28 cellular contexts compared by ENCODE assay signal in the genomic region with DNA sequence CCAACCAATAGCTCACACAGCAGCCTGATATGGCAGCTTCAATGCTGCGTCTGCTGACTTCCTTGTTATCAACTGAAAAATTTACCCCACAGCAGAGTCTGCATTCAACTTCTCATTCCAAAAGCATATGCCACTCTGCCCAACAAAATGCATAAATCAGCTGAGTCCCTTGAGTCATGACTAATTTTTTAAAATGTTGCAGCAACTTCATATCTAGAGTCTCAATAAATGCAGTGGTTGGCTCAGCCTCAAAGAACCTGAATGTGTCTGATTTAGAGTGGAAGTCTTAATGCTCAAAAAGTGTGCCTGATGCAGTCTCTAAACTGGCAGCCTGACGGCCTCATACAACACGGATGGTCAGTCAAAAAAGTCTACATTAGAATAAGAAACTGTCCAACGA. TPM values are rescaled to one million over a fixed set of nuclear protein-coding genes. Genes with fewer than 3 reads are reported as not detected.
A peak's percentile ranks its signal among the peaks of the same experiment; 100 is the strongest.
DNase-seq lines count a peak whose midpoint lies in the region; ATAC-seq, FAIRE-seq and TF ChIP-seq lines count a peak whose summit lies in the region.
"Had no signal": no experiment of that assay in that cellular context is flagged by ENCODE, and none has a peak within 500 bp of the region (broad histone marks: within the 10 kb centered on the region; RNA-seq: fewer than 3 reads in every experiment).

No MANE protein-coding gene starts in this region.

- TF ChIP-seq POLR2A in heart left ventricle (IDR thresholded peaks at IDR 0.05) = no peak

- H3K4me3 ChIP-seq in mammary epithelial cell (replicated peaks in 1 of 3; ENCODE audit: insufficient read depth in 1 of 3, low read depth in 2 of 3, low read length in 3 of 3) = no peak overlapping the region
- no peak overlapping the region for H3K4me3 ChIP-seq in SK-N-SH (ENCODE audit: low read depth in 2 of 2, low read length in 1 of 2)
- H3K4me3 ChIP-seq in heart left ventricle = no peak overlapping the region
- H3K4me3 ChIP-seq: GM12878, PC-9, prostate gland, sigmoid colon, tibial nerve had no signal

- no peak for FAIRE-seq in D721Med (lab: Jason Lieb, UNC)
- FAIRE-seq: GM12878 had no signal

- POLR2A ChIA-PET in MCF 10A (lab: Yijun Ruan, JAX) = interaction anchor here (1.2 kb wide), 1 partner anchor 55 kb away, joined by 3 read pairs; no protein-coding TSS in a partner anchor
- POLR2A ChIA-PET in SK-N-SH (lab: Yijun Ruan, JAX) = no interaction called here

- H3K4me3 Mint-ChIP-seq in MCF 10A (ENCODE audit: unreplicated experiment) = no peak overlapping the region
- H3K4me3 Mint-ChIP-seq: activated CD8-positive, alpha-beta T cell treated with anti-CD3 and anti-CD28 coated beads for 36 hours; activated naive CD8-positive, alpha-beta T cell treated with anti-CD3 and anti-CD28 coated beads for 36 hours; B cell; effector memory CD8-positive, alpha-beta T cell; H9; memory B cell; stimulated activated naive CD8-positive, alpha-beta T cell treated with anti-CD3 and anti-CD28 coated beads, Interleukin-15, Interleukin-2, amounts not matched to agents 100 ng/mL and 50 ng/mL, for 24 hours; T-cell had no signal

- 100% methylated on average over 4 of the region's 4 CpGs for WGBS in mammary epithelial cell (ENCODE audit: low coverage, missing lambda C conversion rate)
- 83% methylated on average over 4 of the region's 4 CpGs for WGBS in SK-N-SH (ENCODE audit: low lambda C conversion rate)
- WGBS in heart left ventricle, 4 donors = 91 to 96% (median 92%) methylated on average over 4 of the region's 4 CpGs

- H3K9me3 Mint-ChIP-seq in MCF 10A (ENCODE audit: unreplicated experiment) = no peaks in the 10 kb centered on the region
- H3K9me3 Mint-ChIP-seq: activated CD8-positive, alpha-beta T cell treated with anti-CD3 and anti-CD28 coated beads for 36 hours; activated naive CD8-positive, alpha-beta T cell treated with anti-CD3 and anti-CD28 coated beads for 36 hours; effector memory CD8-positive, alpha-beta T cell; H9; memory B cell; stimulated activated naive CD8-positive, alpha-beta T cell treated with anti-CD3 and anti-CD28 coated beads, Interleukin-15, Interleukin-2, amounts not matched to agents 100 ng/mL and 50 ng/mL, for 24 hours; T-cell had no signal

- H3K36me3 ChIP-seq in mammary epithelial cell (ENCODE audit: insufficient read depth, low read length) (peaks cover 35% of the 10 kb centered on the region), SK-N-SH (replicated peaks in 1 of 2; ENCODE audit: control insufficient read depth in 1 of 2, insufficient read depth in 2 of 2, low read length in 1 of 2) (peaks cover 24 to 34% of the 10 kb centered on the region in 2 experiments), heart left ventricle (peaks cover 0 to 66% (median 32%) of the 10 kb centered on the region in 9 donors)
- H3K36me3 ChIP-seq: prostate gland had no signal

- H3K36me3 Mint-ChIP-seq in MCF 10A (ENCODE audit: insufficient read depth, unreplicated experiment) = peaks cover 68% of the 10 kb centered on the region

- H3K79me2 ChIP-seq in mammary epithelial cell (ENCODE audit: insufficient read depth, low read length) (peaks cover 10% of the 10 kb centered on the region), SK-N-SH (ENCODE audit: insufficient read depth) (no peaks in the 10 kb centered on the region)

- H3K27me3 Mint-ChIP-seq in MCF 10A (ENCODE audit: insufficient read depth, unreplicated experiment) = no peaks in the 10 kb centered on the region
- H3K27me3 Mint-ChIP-seq: activated CD8-positive, alpha-beta T cell treated with anti-CD3 and anti-CD28 coated beads for 36 hours; activated naive CD8-positive, alpha-beta T cell treated with anti-CD3 and anti-CD28 coated beads for 36 hours; B cell; effector memory CD8-positive, alpha-beta T cell; memory B cell; stimulated activated naive CD8-positive, alpha-beta T cell treated with anti-CD3 and anti-CD28 coated beads, Interleukin-15, Interleukin-2, amounts not matched to agents 100 ng/mL and 50 ng/mL, for 24 hours; T-cell had no signal

- no TSS peak for BruUV-seq in MCF 10A (replicated peaks; lab: Mats Ljungman, UMichigan)
- BruUV-seq in mammary epithelial cell (replicated peaks; lab: Mats Ljungman, UMichigan) = no TSS peak

- peaks cover 4% of the 10 kb centered on the region for H3K4me1 Mint-ChIP-seq in MCF 10A (ENCODE audit: insufficient read depth, unreplicated experiment)
- H3K4me1 Mint-ChIP-seq: activated naive CD8-positive, alpha-beta T cell treated with anti-CD3 and anti-CD28 coated beads for 36 hours; B cell; H9; memory B cell had no signal

- H3K4me1 ChIP-seq in mammary epithelial cell (ENCODE audit: insufficient read depth, low read length) (no peaks in the 10 kb centered on the region), SK-N-SH (ENCODE audit: control insufficient read depth in 1 of 2, insufficient read depth in 2 of 2, low read depth in 1 of 2, low read length in 1 of 2) (peaks cover 0 to 21% of the 10 kb centered on the region in 2 experiments; a peak in 2 of 4 replicates), heart left ventricle (peaks cover 0 to 3% (median 0%) of the 10 kb centered on the region in 12 donors)
- H3K4me1 ChIP-seq: prostate gland had no signal

- dilution Hi-C loops in mammary epithelial cell (cut with HindIII; ENCODE audit: low sequenced_read_pairs) = no loop called here

- H3F3A ChIP-seq in SK-N-SH (replicated peaks; ENCODE audit: insufficient read depth) = peaks cover 9% of the 10 kb centered on the region

- H3K4me2 ChIP-seq in mammary epithelial cell (ENCODE audit: insufficient read depth, low read depth, low read length) = no peak overlapping the region
- H3K4me2 ChIP-seq in SK-N-SH = no peak overlapping the region
- H3K4me2 ChIP-seq: PC-9 had no signal

- ATAC-seq in heart left ventricle = no peak
- ATAC-seq in GM18517 (IDR thresholded peaks at IDR 0.05; ENCODE audit: unreplicated experiment) = no peak
- ATAC-seq: activated CD8-positive, alpha-beta T cell treated with anti-CD3 and anti-CD28 coated beads for 36 hours; effector memory CD8-positive, alpha-beta T cell; GM12878; T-cell had no signal

- no peaks in the 10 kb centered on the region for H3K27me3 ChIP-seq in mammary epithelial cell (ENCODE audit: insufficient read depth, low read length)
- no peaks in the 10 kb centered on the region for H3K27me3 ChIP-seq in SK-N-SH (ENCODE audit: insufficient read depth)
- no peaks in the 10 kb centered on the region for H3K27me3 ChIP-seq in heart left ventricle
- H3K27me3 ChIP-seq: sigmoid colon, tibial nerve had no signal

- in situ Hi-C loops in mammary epithelial cell (cut with MboI; ENCODE audit: low sequenced_read_pairs in 2 of 2) = no loop called here

- H3K27ac ChIP-seq in mammary epithelial cell (ENCODE audit: insufficient read depth, low read depth, low read length) = no peak overlapping the region
- peak overlapping the region in 1 of 2 experiments; percentile 22; a peak in 2 of 4 replicates for H3K27ac ChIP-seq in SK-N-SH (ENCODE audit: low read depth in 2 of 2, low read length in 1 of 2)
- H3K27ac ChIP-seq in heart left ventricle = no peak overlapping the region
- H3K27ac ChIP-seq: PC-9, prostate gland, sigmoid colon had no signal

- CTCF ChIA-PET in MCF 10A (lab: Yijun Ruan, JAX) (interaction anchor here (1.8 kb wide), 1 partner anchor 292 kb away, joined by 4 read pairs; no protein-coding TSS in a partner anchor), mammary epithelial cell (lab: Charles Lee; ENCODE audit: low non-redundant PET) (no interaction called here), SK-N-SH (lab: Yijun Ruan, JAX) (interaction anchor here (2.0 kb wide), 1 partner anchor 47 kb away, joined by 6 read pairs; no protein-coding TSS in a partner anchor)

- H3K9me3 ChIP-seq in mammary epithelial cell (replicated peaks; ENCODE audit: insufficient read depth, low read length) = no peaks in the 10 kb centered on the region
- no peaks in the 10 kb centered on the region for H3K9me3 ChIP-seq in SK-N-SH
- H3K9me3 ChIP-seq in heart left ventricle = no peaks in the 10 kb centered on the region
- H3K9me3 ChIP-seq: prostate gland, sigmoid colon, tibial nerve had no signal

- intact Hi-C loops in MCF 10A (cut with micrococcal nuclease) (no loop called here), mammary epithelial cell (cut with micrococcal nuclease) (no loop called here), heart left ventricle (cut with DNase I) (loop anchor here in 1 of 10 donors (5.0 kb wide), 1 partner anchor 42 kb away; no protein-coding TSS in a partner anchor)

- no peak overlapping the region for H3K27ac Mint-ChIP-seq in MCF 10A (ENCODE audit: low read depth, unreplicated experiment)
- H3K27ac Mint-ChIP-seq: activated CD8-positive, alpha-beta T cell treated with anti-CD3 and anti-CD28 coated beads for 36 hours; activated naive CD8-positive, alpha-beta T cell treated with anti-CD3 and anti-CD28 coated beads for 36 hours; B cell; effector memory CD8-positive, alpha-beta T cell; H9; memory B cell; stimulated activated naive CD8-positive, alpha-beta T cell treated with anti-CD3 and anti-CD28 coated beads, Interleukin-15, Interleukin-2, amounts not matched to agents 100 ng/mL and 50 ng/mL, for 24 hours; T-cell had no signal

- H2AFZ ChIP-seq in mammary epithelial cell (ENCODE audit: low read depth, low read length) (no peak overlapping the region), SK-N-SH (ENCODE audit: low read depth) (no peak overlapping the region)
- H2AFZ ChIP-seq: PC-9 had no signal

- no peak for TF ChIP-seq EP300 in SK-N-SH (IDR thresholded peaks at IDR 0.05; ENCODE audit: borderline replicate concordance in 1 of 2, low read depth in 1 of 2, low read length in 1 of 2)

- TF ChIP-seq CTCF in MCF 10A (IDR thresholded peaks at IDR 0.05; ENCODE audit: unreplicated experiment) = no peak
- no peak for TF ChIP-seq CTCF in mammary epithelial cell (conservative IDR thresholded peaks at IDR 0.05 in 1 of 2, IDR thresholded peaks at IDR 0.05 in 1 of 2; ENCODE audit: extremely low read depth in 1 of 2, insufficient read depth in 1 of 2, low read depth in 1 of 2, low read length in 2 of 2)
- TF ChIP-seq CTCF in SK-N-SH (IDR thresholded peaks at IDR 0.05) = no peak
- TF ChIP-seq CTCF in D721Med (IDR thresholded peaks at IDR 0.05; ENCODE audit: insufficient read depth, missing control alignments) = no peak
- no peak for TF ChIP-seq CTCF in heart left ventricle (IDR thresholded peaks at IDR 0.05)

- no peaks in the 10 kb centered on the region for H3K9me2 ChIP-seq in SK-N-SH

- no peak for TF ChIP-seq RAD21 in SK-N-SH (IDR thresholded peaks at IDR 0.05; ENCODE audit: low read length)

- H4K20me1 ChIP-seq in mammary epithelial cell (ENCODE audit: insufficient read depth, low read length) (no peaks in the 10 kb centered on the region), SK-N-SH (ENCODE audit: insufficient read depth) (no peaks in the 10 kb centered on the region)

- H3K9ac ChIP-seq in mammary epithelial cell (ENCODE audit: insufficient read depth, low read length) (no peak overlapping the region), SK-N-SH (no peak overlapping the region)

- DNase-seq in MCF 10A (ENCODE audit: unreplicated experiment) (peak; percentile 4), mammary epithelial cell (no peak), SK-N-SH (no peak), fibroblast of peridontal ligament (ENCODE audit: extremely low read depth) (peak; percentile 73), midbrain (lab: John Stamatoyannopoulos, UW) (no peak), D721Med (ENCODE audit: insufficient read length, low spot score) (no peak), heart left ventricle (no peak)
- DNase-seq: activated CD4-positive, CD25-positive, alpha-beta regulatory T cell treated with anti-CD3 and anti-CD28 coated beads, Interleukin-2, amount 50 U/mL, for 72 hours; activated CD8-positive, alpha-beta T cell treated with anti-CD3 and anti-CD28 coated beads for 36 hours; activated effector memory CD4-positive, alpha-beta T cell treated with Interleukin-2 at 50 U/mL for 16 hours; activated naive CD8-positive, alpha-beta T cell treated with anti-CD3 and anti-CD28 coated beads for 36 hours; DMS79 treated with DMSO at 0.1 percent for 48 hours; effector memory CD8-positive, alpha-beta T cell; H9; head of caudate nucleus; NCI-H1436 treated with DMSO at 0.1 percent for 48 hours; NCI-H446 treated with DMSO at 0.1 percent for 48 hours; PC-9; SHP77 treated with DMSO at 0.1 percent for 48 hours; sigmoid colon; T-cell had no signal

RNA-seq across cellular contexts. Expression of a gene that starts 46.5 kb away (rescaled TPM):
- total RNA-seq in MCF 10A (2022) = 44.8 and 70.3 TPM in 2 replicates
- 10 to 100 TPM; 24.2 to 42.3 TPM for total RNA-seq in mammary epithelial cell
- polyA plus RNA-seq in mammary epithelial cell = 41.3 TPM
- 21.6 TPM for polyA minus RNA-seq in mammary epithelial cell
- 15.4 and 19.1 TPM in 2 replicates for polyA plus RNA-seq in SK-N-SH (2012; rRNA removed)
- 20.9 and 22.4 TPM in 2 replicates for polyA plus RNA-seq in SK-N-SH (2012; cell fraction: cytosol; rRNA removed)
- polyA plus RNA-seq in SK-N-SH (2012; cell fraction: nucleus; rRNA removed) = 8.6 and 14.9 TPM in 2 replicates
- 10 to 100 TPM; 14.3 to 29.2 (median 19.5) TPM for total RNA-seq in heart left ventricle
- 10 to 100 TPM in 1 of 2 donors, 1 to 10 TPM in 1; 9.8 to 28.6 TPM for polyA plus RNA-seq in heart left ventricle

Comparison
In these comparisons a context has a peak if more than half of its experiments do, and no peak if none do; other contexts are left out.
1. DNase-seq: peak in MCF 10A (single experiment) and fibroblast of peridontal ligament (single experiment); none in mammary epithelial cell (single experiment), SK-N-SH (single experiment), midbrain (single experiment), D721Med (single experiment) and heart left ventricle (0 of 5).